Comparison of ENCODE assay signal across 20 cellular contexts in the genomic region with DNA sequence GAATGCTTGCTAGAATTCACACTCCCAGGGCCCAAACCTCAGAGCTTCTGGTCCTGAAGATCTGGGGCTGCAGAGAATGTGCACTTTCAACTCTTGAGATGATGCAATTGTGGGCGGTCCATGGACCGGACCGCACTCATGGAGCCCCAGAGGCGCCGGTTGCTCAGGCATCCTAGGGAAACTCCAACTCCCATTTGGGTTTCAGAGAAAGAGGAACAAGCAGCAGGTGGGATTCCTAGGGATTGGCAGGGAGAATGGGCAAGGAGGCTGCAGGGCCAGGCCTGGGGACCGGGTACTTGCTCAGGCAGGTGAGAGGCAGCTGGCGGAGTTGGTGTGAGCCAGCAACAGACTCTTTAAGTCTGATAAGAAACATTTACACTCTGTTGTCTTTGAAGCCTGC. TPM values are rescaled to one million over a fixed set of nuclear protein-coding genes. Genes with fewer than 3 reads are reported as not detected.
"Had no signal": no experiment of that assay in that cellular context is flagged by ENCODE, and none has a peak within 500 bp of the region (broad histone marks: within the 10 kb centered on the region; RNA-seq: fewer than 3 reads in every experiment).

No MANE protein-coding gene starts in this region.

- H3K4me3 ChIP-seq: breast epithelium, heart right ventricle, lower lobe of right lung, tibial artery, uterus had no signal

- H3K27ac Mint-ChIP-seq: activated T-cell treated with anti-CD3 and anti-CD28 coated beads, Interleukin-2, amount 50 U/mL, for 72 hours; immature natural killer cell; nephron; progenitor cell of endocrine pancreas had no signal

- ATAC-seq: activated T-cell treated with anti-CD3 and anti-CD28 coated beads, Interleukin-2, amount 50 U/mL, for 72 hours; heart right ventricle; lower lobe of right lung; stimulated activated naive CD8-positive, alpha-beta T cell treated with anti-CD3 and anti-CD28 coated beads, Interleukin-15, Interleukin-2, amounts not matched to agents 100 U/mL and 50 U/mL, for 24 hours had no signal

- H3K27me3 Mint-ChIP-seq: activated naive CD4-positive, alpha-beta T cell treated with anti-CD3 and anti-CD28 coated beads, Interleukin-2, amount 50 U/mL, for 24 hours had no signal

- H3K4me3 Mint-ChIP-seq: activated naive CD4-positive, alpha-beta T cell treated with anti-CD3 and anti-CD28 coated beads, Interleukin-2, amount 50 U/mL, for 24 hours; activated T-cell treated with anti-CD3 and anti-CD28 coated beads, Interleukin-2, amount 50 U/mL, for 72 hours; immature natural killer cell; nephron had no signal

- H3K27me3 ChIP-seq: breast epithelium, uterus had no signal

- H3K27ac ChIP-seq: breast epithelium, heart right ventricle, lower lobe of right lung, tibial artery, uterus had no signal

- DNase-seq: activated CD4-positive, alpha-beta T cell treated with anti-CD3 and anti-CD28 coated beads, Interleukin-2, amount 50 U/mL, for 1 hour; activated effector memory CD4-positive, alpha-beta T cell treated with anti-CD3 and anti-CD28 coated beads, Interleukin-2, amount 50 U/mL, for 16 hours; activated T-cell treated with anti-CD3 and anti-CD28 coated beads, Interleukin-2, amount 50 U/mL, for 72 hours; cerebellar nuclear complex; cortex of kidney; effector CD4-positive, alpha-beta T cell; heart right ventricle; immature natural killer cell; kidney glomerular epithelial cell; lower lobe of right lung; stimulated activated naive CD8-positive, alpha-beta T cell treated with anti-CD3 and anti-CD28 coated beads, Interleukin-15, Interleukin-2, amounts not matched to agents 100 U/mL and 50 U/mL, for 24 hours; substantia nigra; T-helper 1 cell; T-helper 9 cell; tibial artery; uterus had no signal

- H3K9me3 Mint-ChIP-seq: activated naive CD4-positive, alpha-beta T cell treated with anti-CD3 and anti-CD28 coated beads, Interleukin-2, amount 50 U/mL, for 24 hours; activated T-cell treated with anti-CD3 and anti-CD28 coated beads, Interleukin-2, amount 50 U/mL, for 72 hours; nephron had no signal

- H3K36me3 Mint-ChIP-seq: activated naive CD4-positive, alpha-beta T cell treated with anti-CD3 and anti-CD28 coated beads, Interleukin-2, amount 50 U/mL, for 24 hours; immature natural killer cell had no signal

- H3K4me1 Mint-ChIP-seq: activated naive CD4-positive, alpha-beta T cell treated with anti-CD3 and anti-CD28 coated beads, Interleukin-2, amount 50 U/mL, for 24 hours; immature natural killer cell had no signal

- H3K36me3 ChIP-seq: breast epithelium, heart right ventricle, lower lobe of right lung, tibial artery, uterus had no signal

- H3K4me1 ChIP-seq: breast epithelium, heart right ventricle, lower lobe of right lung, tibial artery, uterus had no signal

- H3K9me3 ChIP-seq: breast epithelium, heart right ventricle, lower lobe of right lung, tibial artery, uterus had no signal

RNA-seq across cellular contexts. Expression of a gene that starts 3.5 kb away (rescaled TPM):
- total RNA-seq: activated T-cell treated with anti-CD3 and anti-CD28 coated beads, Interleukin-2, amount 50 U/mL, for 72 hours; lower lobe of right lung; progenitor cell of endocrine pancreas had no signal
